Comparison of ENCODE assay signal across 10 cellular contexts in the genomic region with DNA sequence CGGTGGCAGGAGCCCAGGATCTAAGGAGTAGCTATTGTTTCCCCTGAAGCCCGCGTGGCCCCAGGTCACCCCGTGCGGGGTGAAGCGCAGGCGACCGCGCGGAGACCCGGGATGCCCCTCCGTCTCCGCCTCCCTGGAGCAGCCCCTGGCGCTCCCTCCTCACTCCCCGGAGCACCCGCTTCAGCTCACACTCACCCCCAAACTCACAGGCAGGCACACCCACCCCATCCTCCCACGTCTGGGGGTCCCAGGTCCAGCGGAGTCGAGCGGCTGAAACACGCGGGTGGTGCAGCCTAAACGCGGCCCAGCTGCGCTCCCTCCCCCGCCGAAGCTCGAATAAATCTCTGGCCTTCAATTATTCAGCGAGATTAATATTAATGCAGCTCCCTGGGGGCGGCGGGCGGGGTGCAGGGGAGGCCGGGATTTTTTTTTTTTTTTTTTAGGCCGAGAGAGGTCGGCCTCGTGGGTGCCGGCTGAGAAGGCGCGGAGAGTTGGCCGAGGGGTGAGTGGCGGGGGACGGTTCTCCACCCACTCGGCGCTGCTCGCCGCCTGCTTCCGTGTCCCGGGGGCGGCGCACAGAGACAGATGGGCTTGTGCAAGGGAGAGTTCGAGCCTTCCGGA. TPM values are rescaled to one million over a fixed set of nuclear protein-coding genes. Genes with fewer than 3 reads are reported as not detected.
DNase-seq lines count a peak whose midpoint lies in the region; ATAC-seq, FAIRE-seq and TF ChIP-seq lines count a peak whose summit lies in the region.
"Had no signal": no experiment of that assay in that cellular context is flagged by ENCODE, and none has a peak within 500 bp of the region (broad histone marks: within the 10 kb centered on the region; RNA-seq: fewer than 3 reads in every experiment).

No MANE protein-coding gene starts in this region.

- DNase-seq in AG10803 (ENCODE audit: low read depth) (no peak), LNCaP clone FGC (ENCODE audit: low read depth) (no peak), coronary artery (ENCODE audit: low spot score) (no peak), GM19240 (ENCODE audit: insufficient read length, low spot score) (no peak), GM12891 (ENCODE audit: insufficient read length, low spot score) (no peak), ureter (ENCODE audit: low spot score) (no peak)
- DNase-seq: stimulated activated CD4-positive, alpha-beta T cell treated with anti-CD3 and anti-CD28 coated beads, Interleukin-12 subunit alpha, Interleukin-12 subunit beta, amount 100 ng/mL, for 4 hours had no signal

- no peak for ATAC-seq in HG02678 (IDR thresholded peaks at IDR 0.05; ENCODE audit: unreplicated experiment)

- H3K27ac ChIP-seq in coronary artery: no peak overlapping the region

- peak overlapping the region; percentile 78 to 83 (median 81) for H3K4me3 Mint-ChIP-seq in nephron
- H3K4me3 Mint-ChIP-seq: T-helper 1 cell treated with Interleukin-12 subunit alpha and Interleukin-12 subunit beta and Interleukin-4 antibody, amounts not matched to agents 30 μg/mL and 1 μg/mL, for 36 hours had no signal

- FAIRE-seq in GM12891 (lab: Jason Lieb, UNC): no peak

- H3K27me3 Mint-ChIP-seq in nephron (ENCODE audit: low read depth): peaks cover 96% of the 10 kb centered on the region

- H3K4me3 ChIP-seq in AG10803 (ENCODE audit: low read length) (peak overlapping the region; percentile 56), LNCaP clone FGC (ENCODE audit: low read depth, low read length) (peak overlapping the region; percentile 38), coronary artery (peak overlapping the region; percentile 74)

- H3K27ac Mint-ChIP-seq in nephron: no peak overlapping the region
- H3K27ac Mint-ChIP-seq: T-helper 1 cell treated with Interleukin-12 subunit alpha and Interleukin-12 subunit beta and Interleukin-4 antibody, amounts not matched to agents 30 μg/mL and 1 μg/mL, for 36 hours had no signal

- H3K36me3 Mint-ChIP-seq in nephron (ENCODE audit: low read depth): no peaks in the 10 kb centered on the region

- H3K9me3 Mint-ChIP-seq in nephron: no peaks in the 10 kb centered on the region
- H3K9me3 Mint-ChIP-seq: T-helper 1 cell treated with Interleukin-12 subunit alpha and Interleukin-12 subunit beta and Interleukin-4 antibody, amounts not matched to agents 30 μg/mL and 1 μg/mL, for 36 hours had no signal

- no peak for TF ChIP-seq POLR2A in GM12891 (IDR thresholded peaks at IDR 0.05; ENCODE audit: low read depth, low read length)

- H3K4me1 Mint-ChIP-seq in nephron: peaks cover 46% of the 10 kb centered on the region

- TF ChIP-seq CTCF in AG10803 (conservative IDR thresholded peaks at IDR 0.05; ENCODE audit: low read length): no peak
- no peak for TF ChIP-seq CTCF in LNCaP clone FGC (IDR thresholded peaks at IDR 0.05; ENCODE audit: control insufficient read depth, extremely low read depth, insufficient read depth)
- TF ChIP-seq CTCF in coronary artery (IDR thresholded peaks at IDR 0.05): no peak
- no peak for TF ChIP-seq CTCF in nephron (IDR thresholded peaks at IDR 0.05; ENCODE audit: unreplicated experiment in 3 of 3)

TF ChIP-seq in GM12891, 5 proteins besides CTCF, POLR2A, EP300 and RAD21:
- no peak for TF ChIP-seq TAF1 (IDR thresholded peaks at IDR 0.05; ENCODE audit: low read depth, low read length)
- no peak for TF ChIP-seq SPI1 (IDR thresholded peaks at IDR 0.05; ENCODE audit: low read depth, low read length)
- TF ChIP-seq POU2F2 (IDR thresholded peaks at IDR 0.05; ENCODE audit: low read depth, low read length): no peak
- TF ChIP-seq PAX5 (IDR thresholded peaks at IDR 0.05; ENCODE audit: insufficient read depth, low read length, severe bottlenecking): no peak
- no peak for TF ChIP-seq POLR2AphosphoS5 (IDR thresholded peaks at IDR 0.05; ENCODE audit: low read depth, low read length)
TF ChIP-seq in GM12891: peak in this region for 0.

RNA-seq across cellular contexts. Expression of gene SLC1A2, which starts 0.5 kb away (rescaled TPM):
- polyA plus RNA-seq in GM12891 (2012; ENCODE audit: low read depth, missing spikeins): 0.04 TPM
- total RNA-seq in ureter: 2.4 TPM
